25 cellular contexts compared by ENCODE assay signal in the genomic region with DNA sequence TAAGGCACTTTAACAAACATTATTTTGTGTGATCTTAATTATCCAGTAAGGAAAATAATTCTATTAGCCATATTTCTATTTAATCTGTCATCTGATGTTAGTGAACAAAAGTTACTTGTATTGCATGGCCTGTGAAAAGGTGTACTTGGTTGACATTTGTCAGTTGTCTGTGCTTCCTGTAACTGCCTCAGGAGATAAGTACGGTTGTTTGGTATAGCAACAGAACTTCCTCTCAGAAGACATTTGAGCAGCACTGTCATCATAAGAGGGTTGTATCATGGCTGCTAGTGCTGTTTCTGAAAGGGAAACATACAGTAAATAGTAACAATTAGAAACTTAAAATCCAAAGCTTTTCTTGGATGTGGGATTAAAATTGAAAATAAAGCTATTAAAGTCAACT. TPM values are rescaled to one million over a fixed set of nuclear protein-coding genes. Genes with fewer than 3 reads are reported as not detected.
A peak's percentile ranks its signal among the peaks of the same experiment; 100 is the strongest.
DNase-seq lines count a peak whose midpoint lies in the region; ATAC-seq and TF ChIP-seq lines count a peak whose summit lies in the region.
"Had no signal": no experiment of that assay in that cellular context is flagged by ENCODE, and none has a peak within 500 bp of the region (broad histone marks: within the 10 kb centered on the region; RNA-seq: fewer than 3 reads in every experiment).

No MANE protein-coding gene starts in this region.

- no peak overlapping the region for H2AFZ ChIP-seq in OCI-LY7 (ENCODE audit: low read length)
- no peak overlapping the region for H2AFZ ChIP-seq in Karpas-422 (ENCODE audit: low read length)
- H2AFZ ChIP-seq: neural progenitor cell had no signal

- peaks cover 20% of the 10 kb centered on the region for H3K4me1 ChIP-seq in OCI-LY7 (ENCODE audit: insufficient read depth, low read length, poor library complexity, severe bottlenecking)
- peaks cover 20% of the 10 kb centered on the region for H3K4me1 ChIP-seq in Karpas-422 (ENCODE audit: low read length)

- TF ChIP-seq CTCF in OCI-LY7 (conservative IDR thresholded peaks at IDR 0.05; ENCODE audit: low read length) (no peak), brain (conservative IDR thresholded peaks at IDR 0.05) (no peak)

- no peaks in the 10 kb centered on the region for H3K9me3 ChIP-seq in OCI-LY7 (ENCODE audit: low read length)
- no peaks in the 10 kb centered on the region for H3K9me3 ChIP-seq in Karpas-422 (ENCODE audit: low read length)
- H3K9me3 ChIP-seq: BLaER1 treated with 17β-estradiol and CSF1 and Interleukin-3, amounts not matched to agents 10 nM and 100 nM; tibial artery had no signal

- no peak overlapping the region for H3K4me2 ChIP-seq in OCI-LY7 (ENCODE audit: low read length)
- no peak overlapping the region for H3K4me2 ChIP-seq in Karpas-422 (ENCODE audit: low read depth, low read length, poor library complexity, severe bottlenecking)
- H3K4me2 ChIP-seq: neural progenitor cell had no signal

- H4K20me1 ChIP-seq in OCI-LY7 (ENCODE audit: insufficient read depth, low read length) (no peaks in the 10 kb centered on the region), Karpas-422 (ENCODE audit: insufficient read depth, low read depth, low read length) (no peaks in the 10 kb centered on the region)
- H4K20me1 ChIP-seq: BLaER1 treated with 17β-estradiol and CSF1 and Interleukin-3, amounts not matched to agents 10 nM and 100 nM had no signal

- H3K79me2 ChIP-seq in OCI-LY7 (ENCODE audit: insufficient read depth, low read depth, low read length) (peaks cover 18% of the 10 kb centered on the region), Karpas-422 (ENCODE audit: low read length) (peaks cover 38% of the 10 kb centered on the region)

- peaks cover 32% of the 10 kb centered on the region for H3K4me1 Mint-ChIP-seq in activated CD4-positive, alpha-beta T cell treated with anti-CD3 and anti-CD28 coated beads, Interleukin-2, amount 10 ng/mL, durations not matched to agents 7 days and 5 days
- peaks cover 32% of the 10 kb centered on the region for H3K4me1 Mint-ChIP-seq in brain

- POLR2A ChIA-PET in activated CD4-positive, alpha-beta T cell treated with anti-CD3 and anti-CD28 coated beads, Interleukin-2, amount 10 ng/mL, durations not matched to agents 7 days and 5 days (lab: Charles Lee), result no interaction called here
- POLR2A ChIA-PET in OCI-LY7 (lab: Charles Lee), result interaction anchor here (0.7 kb wide), 1 partner anchor 321 kb away, joined by 4 read pairs; no protein-coding TSS in a partner anchor

- BruUV-seq in OCI-LY7 (replicated peaks; lab: Mats Ljungman, UMichigan), result no TSS peak

- H3K27ac ChIP-seq in OCI-LY7 (ENCODE audit: low read depth, low read length, poor library complexity, severe bottlenecking) (no peak overlapping the region), Karpas-422 (ENCODE audit: low read length) (no peak overlapping the region)
- H3K27ac ChIP-seq: BLaER1 treated with 17β-estradiol and CSF1 and Interleukin-3, amounts not matched to agents 10 nM and 100 nM; epithelial cell of prostate; neural progenitor cell; tibial artery; WERI-Rb-1 had no signal

- intact Hi-C loops in OCI-LY7 (cut with micrococcal nuclease; ENCODE audit: unreplicated experiment), result no loop called here

- no peaks in the 10 kb centered on the region for H3K27me3 Mint-ChIP-seq in activated CD4-positive, alpha-beta T cell treated with anti-CD3 and anti-CD28 coated beads, Interleukin-2, amount 10 ng/mL, durations not matched to agents 7 days and 5 days
- H3K27me3 Mint-ChIP-seq in brain, result no peaks in the 10 kb centered on the region

- no peaks in the 10 kb centered on the region; the same call in 1 of the 2 replicates for H3K9me2 ChIP-seq in OCI-LY7 (ENCODE audit: insufficient read depth, low read length)
- no peaks in the 10 kb centered on the region for H3K9me2 ChIP-seq in Karpas-422 (replicated peaks; ENCODE audit: insufficient read depth, low read length)

- CTCF ChIA-PET in activated CD4-positive, alpha-beta T cell treated with anti-CD3 and anti-CD28 coated beads, Interleukin-2, amount 10 ng/mL, durations not matched to agents 7 days and 5 days (lab: Charles Lee), result no interaction called here
- CTCF ChIA-PET in OCI-LY7 (lab: Charles Lee; ENCODE audit: unreplicated experiment), result no interaction called here

- H3K36me3 ChIP-seq in OCI-LY7 (ENCODE audit: insufficient read depth, low read length) (peaks cover 29% of the 10 kb centered on the region; the same call in 1 of the 2 replicates), Karpas-422 (ENCODE audit: insufficient read depth, low read length) (peaks cover 7% of the 10 kb centered on the region)
- H3K36me3 ChIP-seq: neural progenitor cell, WERI-Rb-1 had no signal

- peak; percentile 37 for DNase-seq in activated CD4-positive, alpha-beta T cell treated with anti-CD3 and anti-CD28 coated beads, Interleukin-2, amount 10 ng/mL, durations not matched to agents 7 days and 5 days
- no peak for DNase-seq in activated CD4-positive, alpha-beta T cell treated with anti-CD3 and anti-CD28 coated beads, Interleukin-2, amount 50 U/mL, for 4 hours
- peak; percentile 6 for DNase-seq in GDM1 (lab: John Stamatoyannopoulos, UW)
- DNase-seq in OCI-LY7 (ENCODE audit: low spot score), result peak; percentile 14
- no peak for DNase-seq in activated CD4-positive, CD25-positive, alpha-beta regulatory T cell (lab: John Stamatoyannopoulos, UW)
- DNase-seq in Karpas-422, result no peak
- DNase-seq: amygdala; DMS 273 treated with DMSO at 0.1 percent for 48 hours; foreskin fibroblast; IMR-90; left ventricle myocardium superior; NCI-H1105 treated with DMSO at 0.1 percent for 48 hours; NCI-H2107; NCI-H524 treated with DMSO at 0.1 percent for 48 hours; Right ventricle myocardium superior; stimulated activated naive CD4-positive, alpha-beta T cell treated with Interleukin-2 at 50 U/mL for 16 hours; tibial artery; WERI-Rb-1 had no signal

- no peaks in the 10 kb centered on the region for H3K9me3 Mint-ChIP-seq in activated CD4-positive, alpha-beta T cell treated with anti-CD3 and anti-CD28 coated beads, Interleukin-2, amount 10 ng/mL, durations not matched to agents 7 days and 5 days
- H3K9me3 Mint-ChIP-seq in brain, result no peaks in the 10 kb centered on the region
- H3K9me3 Mint-ChIP-seq: neural progenitor cell had no signal

- H3K4me3 ChIP-seq in OCI-LY7 (ENCODE audit: low read depth, low read length, poor library complexity, severe bottlenecking) (no peak overlapping the region), Karpas-422 (ENCODE audit: low read length) (no peak overlapping the region)
- H3K4me3 ChIP-seq: BLaER1 treated with 17β-estradiol and CSF1 and Interleukin-3, amounts not matched to agents 10 nM and 100 nM; neural progenitor cell; tibial artery had no signal

- peaks cover 31% of the 10 kb centered on the region for H3K36me3 Mint-ChIP-seq in activated CD4-positive, alpha-beta T cell treated with anti-CD3 and anti-CD28 coated beads, Interleukin-2, amount 10 ng/mL, durations not matched to agents 7 days and 5 days (ENCODE audit: low read depth)
- peaks cover 19% of the 10 kb centered on the region for H3K36me3 Mint-ChIP-seq in brain

- H3K9ac ChIP-seq in Karpas-422 (ENCODE audit: low read length), result no peak overlapping the region
- H3K9ac ChIP-seq: BLaER1 treated with 17β-estradiol and CSF1 and Interleukin-3, amounts not matched to agents 10 nM and 100 nM; neural progenitor cell had no signal

- H3K27ac Mint-ChIP-seq in activated CD4-positive, alpha-beta T cell treated with anti-CD3 and anti-CD28 coated beads, Interleukin-2, amount 10 ng/mL, durations not matched to agents 7 days and 5 days, result peak overlapping the region; percentile 37
- peak overlapping the region in 1 of 5 experiments; percentile 28 for H3K27ac Mint-ChIP-seq in brain
- H3K27ac Mint-ChIP-seq: neural progenitor cell had no signal

- ATAC-seq in HG03460 (IDR thresholded peaks at IDR 0.05; ENCODE audit: unreplicated experiment), result no peak
- ATAC-seq: left ventricle myocardium superior had no signal

- no peaks in the 10 kb centered on the region for H3K27me3 ChIP-seq in Karpas-422 (ENCODE audit: low read length)
- H3K27me3 ChIP-seq: BLaER1 treated with 17β-estradiol and CSF1 and Interleukin-3, amounts not matched to agents 10 nM and 100 nM; neural progenitor cell; tibial artery had no signal

- peak overlapping the region; percentile 2 for H3K4me3 Mint-ChIP-seq in activated CD4-positive, alpha-beta T cell treated with anti-CD3 and anti-CD28 coated beads, Interleukin-2, amount 10 ng/mL, durations not matched to agents 7 days and 5 days
- H3K4me3 Mint-ChIP-seq in brain, result peak overlapping the region in 3 of 5 experiments; percentile 35 to 71 (median 59)
- H3K4me3 Mint-ChIP-seq: neural progenitor cell had no signal

RNA-seq across cellular contexts. Expression of gene BLZF1, which starts 3.4 kb away (rescaled TPM):
- total RNA-seq in activated CD4-positive, alpha-beta T cell treated with anti-CD3 and anti-CD28 coated beads, Interleukin-2, amount 10 ng/mL, durations not matched to agents 7 days and 5 days, result 10 to 100 TPM; 23.9 to 24.9 TPM
- total RNA-seq in OCI-LY7 (2014; rRNA removed; shearing (Covaris generic)), result 4.9 and 7.1 TPM in 2 replicates
- 11.3 and 14.3 TPM in 2 replicates for total RNA-seq in OCI-LY7 (2022)
- 4.8 TPM for polyA plus RNA-seq in brain (ENCODE audit: insufficient read depth, low read depth, low replicate concordance)
- total RNA-seq in Karpas-422 (2014; rRNA removed; shearing (Covaris generic); ENCODE audit: low replicate concordance), result 19.6 and 23.4 TPM in 2 replicates

RNA-seq across cellular contexts. Expression of gene NME7, which starts 3.8 kb away (rescaled TPM):
- total RNA-seq in activated CD4-positive, alpha-beta T cell treated with anti-CD3 and anti-CD28 coated beads, Interleukin-2, amount 10 ng/mL, durations not matched to agents 7 days and 5 days, result 10 to 100 TPM; 16.6 to 16.9 TPM
- 4.2 and 9.3 TPM in 2 replicates for total RNA-seq in OCI-LY7 (2014; rRNA removed; shearing (Covaris generic))
- 16.1 and 17.0 TPM in 2 replicates for total RNA-seq in OCI-LY7 (2022)
- polyA plus RNA-seq in brain (ENCODE audit: insufficient read depth, low read depth, low replicate concordance), result 19.9 TPM
- 7.2 and 7.4 TPM in 2 replicates for total RNA-seq in Karpas-422 (2014; rRNA removed; shearing (Covaris generic); ENCODE audit: low replicate concordance)

RNA-seq across cellular contexts. Expression of gene CCDC181, which starts 55.9 kb away (rescaled TPM):
- total RNA-seq in activated CD4-positive, alpha-beta T cell treated with anti-CD3 and anti-CD28 coated beads, Interleukin-2, amount 10 ng/mL, durations not matched to agents 7 days and 5 days, result not detected
- not detected in 2 replicates for total RNA-seq in OCI-LY7 (2014; rRNA removed; shearing (Covaris generic))
- not detected in 2 replicates for total RNA-seq in OCI-LY7 (2022)
- 3.0 TPM for polyA plus RNA-seq in brain (ENCODE audit: insufficient read depth, low read depth, low replicate concordance)
- total RNA-seq in Karpas-422 (2014; rRNA removed; shearing (Covaris generic); ENCODE audit: low replicate concordance), result not detected in 2 replicates
- total RNA-seq: dermis microvascular lymphatic vessel endothelial cell, IMR-90, mononuclear cell had no signal

Comparison
In these comparisons a context has a peak if more than half of its experiments do, and no peak if none do; other contexts are left out.
1. DNase-seq: peak in activated CD4-positive, alpha-beta T cell treated with anti-CD3 and anti-CD28 coated beads, Interleukin-2, amount 10 ng/mL, durations not matched to agents 7 days and 5 days (single experiment), GDM1 (single experiment) and OCI-LY7 (single experiment); none in activated CD4-positive, alpha-beta T cell treated with anti-CD3 and anti-CD28 coated beads, Interleukin-2, amount 50 U/mL, for 4 hours (0 of 2), activated CD4-positive, CD25-positive, alpha-beta regulatory T cell (0 of 4) and Karpas-422 (single experiment).